In genomic region chr4:101948951-101949350, GRCh38 we compare ENCODE assay signal across 17 cellular contexts.
"Had no signal": no experiment of that assay in that cellular context is flagged by ENCODE, and none has a peak within 500 bp of the region (broad histone marks: within the 10 kb centered on the region; RNA-seq: fewer than 3 reads in every experiment).

No MANE protein-coding gene starts in this region.

- ATAC-seq: effector memory CD8-positive, alpha-beta T cell; gastrocnemius medialis; left lobe of liver; sciatic nerve; stimulated activated naive CD8-positive, alpha-beta T cell treated with anti-CD3 and anti-CD28 coated beads, Interleukin-15, Interleukin-2, amounts not matched to agents 100 U/mL and 50 U/mL, for 24 hours had no signal

- H3K27ac ChIP-seq: epithelial cell of prostate, esophagus muscularis mucosa, gastrocnemius medialis, spleen, suprapubic skin, thyroid gland had no signal

- H3K4me3 ChIP-seq: esophagus muscularis mucosa, gastrocnemius medialis, spleen, suprapubic skin, thyroid gland had no signal

- H3K9me3 ChIP-seq: esophagus muscularis mucosa, gastrocnemius medialis, spleen, suprapubic skin, thyroid gland had no signal

- DNase-seq: effector memory CD8-positive, alpha-beta T cell; gastrocnemius medialis; islet precursor cell; mammary epithelial cell; midbrain; spleen; stimulated activated CD4-positive, alpha-beta T cell treated with anti-CD3 and anti-CD28 coated beads, Interleukin-15, amount 100 ng/mL, for 24 hours; stimulated activated CD4-positive, alpha-beta T cell treated with anti-CD3 and anti-CD28 coated beads, Interleukin-1b, Interleukin-23, amount 100 ng/mL, for 48 hours; stimulated activated naive CD8-positive, alpha-beta T cell treated with anti-CD3 and anti-CD28 coated beads, Interleukin-15, Interleukin-2, amounts not matched to agents 100 U/mL and 50 U/mL, for 24 hours; thyroid gland had no signal

- H3K27me3 Mint-ChIP-seq: effector memory CD8-positive, alpha-beta T cell; type B pancreatic cell had no signal

- H3K4me3 Mint-ChIP-seq: effector memory CD8-positive, alpha-beta T cell; nephron; type B pancreatic cell had no signal

- H3K27ac Mint-ChIP-seq: effector memory CD8-positive, alpha-beta T cell; nephron; type B pancreatic cell had no signal

- H3K36me3 ChIP-seq: esophagus muscularis mucosa, gastrocnemius medialis, suprapubic skin, thyroid gland had no signal

- H3K36me3 Mint-ChIP-seq: type B pancreatic cell had no signal

- H3K4me1 ChIP-seq: gastrocnemius medialis, spleen had no signal

- H3K9me3 Mint-ChIP-seq: effector memory CD8-positive, alpha-beta T cell; nephron; type B pancreatic cell had no signal

- H3K27me3 ChIP-seq: esophagus muscularis mucosa, gastrocnemius medialis, spleen, suprapubic skin, thyroid gland had no signal
